21 cellular contexts compared by ENCODE assay signal in genomic region chr15:74206801-74207281, GRCh38. TPM values are rescaled to one million over a fixed set of nuclear protein-coding genes. Genes with fewer than 3 reads are reported as not detected.
DNase-seq lines count a peak whose midpoint lies in the region; ATAC-seq and TF ChIP-seq lines count a peak whose summit lies in the region.
"Had no signal": no experiment of that assay in that cellular context is flagged by ENCODE, and none has a peak within 500 bp of the region (broad histone marks: within the 10 kb centered on the region; RNA-seq: fewer than 3 reads in every experiment).

No MANE protein-coding gene starts in this region.

- no peaks in the 10 kb centered on the region for H3K36me3 ChIP-seq in OCI-LY7 (ENCODE audit: insufficient read depth, low read length)
- H3K36me3 ChIP-seq: neutrophil had no signal

- in situ Hi-C loops in ACHN (cut with HindIII; ENCODE audit: low pct_ligation_motif_present, low pct_unique_long_range_greater_than_20kb, low sequenced_read_pairs): no loop called here
- in situ Hi-C loops in astrocyte of the spinal cord (cut with HindIII; ENCODE audit: low sequenced_read_pairs): no loop called here

- H3K27ac Mint-ChIP-seq in activated CD8-positive, alpha-beta memory T cell treated with anti-CD3 and anti-CD28 coated beads, Interleukin-2, amount 10 ng/mL, durations not matched to agents 7 days and 5 days: no peak overlapping the region
- H3K27ac Mint-ChIP-seq: activated T-helper 2 cell treated with anti-CD3 and anti-CD28 coated beads, Interferon-gamma antibody, Interleukin-2, Interleukin-4, amounts not matched to agents 10 μg/mL and 5 μg/mL and 100 μg/mL, durations not matched to agents 14 hours and 24 hours and 36 hours; CD4-positive, alpha-beta memory T cell; stimulated activated naive CD8-positive, alpha-beta T cell treated with anti-CD3 and anti-CD28 coated beads, Interleukin-15, Interleukin-2, amounts not matched to agents 100 ng/mL and 50 ng/mL, for 24 hours; T-helper 2 cell treated with Interferon-gamma antibody and Interleukin-4, amounts not matched to agents 5 μg/mL and 100 μg/mL, for 36 hours had no signal

- H3K4me3 ChIP-seq in astrocyte of the spinal cord (ENCODE audit: low read depth, low read length) (no peak overlapping the region), OCI-LY7 (ENCODE audit: low read depth, low read length, poor library complexity, severe bottlenecking) (no peak overlapping the region)

- no peaks in the 10 kb centered on the region for H3K9me3 ChIP-seq in OCI-LY7 (ENCODE audit: low read length)
- H3K9me3 ChIP-seq: neutrophil had no signal

- H2AFZ ChIP-seq in OCI-LY7 (ENCODE audit: low read length): no peak overlapping the region

- peak; percentile 73 for DNase-seq in ACHN
- DNase-seq in M059J (ENCODE audit: low read depth): peak; percentile 93
- DNase-seq in astrocyte of the spinal cord (ENCODE audit: low read depth, low spot score): peak; percentile 55
- peak; percentile 20 for DNase-seq in medulla oblongata (ENCODE audit: extremely low spot score)
- no peak for DNase-seq in OCI-LY7 (ENCODE audit: low spot score)
- DNase-seq in activated CD8-positive, alpha-beta memory T cell treated with anti-CD3 and anti-CD28 coated beads, Interleukin-2, amount 10 ng/mL, durations not matched to agents 7 days and 5 days: no peak
- no peak for DNase-seq in islet precursor cell
- DNase-seq: activated CD4-positive, CD25-positive, alpha-beta regulatory T cell treated with anti-CD3 and anti-CD28 coated beads, Interleukin-2, amount 50 U/mL, for 72 hours; CD4-positive, alpha-beta memory T cell; H7; left cardiac atrium; NCI-H2029 treated with DMSO at 0.1 percent for 48 hours; NCI-H526; trophoblast cell had no signal

- intact Hi-C loops in OCI-LY7 (cut with micrococcal nuclease; ENCODE audit: unreplicated experiment): no loop called here

- H3K27ac ChIP-seq in OCI-LY7 (ENCODE audit: low read depth, low read length, poor library complexity, severe bottlenecking): no peak overlapping the region
- H3K27ac ChIP-seq: HL-60, neutrophil had no signal

- POLR2A ChIA-PET in OCI-LY7 (lab: Charles Lee): no interaction called here

- no peak overlapping the region for H3K4me3 Mint-ChIP-seq in activated CD8-positive, alpha-beta memory T cell treated with anti-CD3 and anti-CD28 coated beads, Interleukin-2, amount 10 ng/mL, durations not matched to agents 7 days and 5 days
- H3K4me3 Mint-ChIP-seq: stimulated activated naive CD8-positive, alpha-beta T cell treated with anti-CD3 and anti-CD28 coated beads, Interleukin-15, Interleukin-2, amounts not matched to agents 100 ng/mL and 50 ng/mL, for 24 hours; T-helper 2 cell treated with Interferon-gamma antibody and Interleukin-4, amounts not matched to agents 5 μg/mL and 100 μg/mL, for 36 hours had no signal

- no peaks in the 10 kb centered on the region for H3K4me1 ChIP-seq in OCI-LY7 (ENCODE audit: insufficient read depth, low read length, poor library complexity, severe bottlenecking)

- no peak overlapping the region for H3K4me2 ChIP-seq in OCI-LY7 (ENCODE audit: low read length)

- TF ChIP-seq CTCF in astrocyte of the spinal cord (IDR thresholded peaks at IDR 0.05; ENCODE audit: low read depth, low read length) (no peak), OCI-LY7 (conservative IDR thresholded peaks at IDR 0.05; ENCODE audit: low read length) (no peak)

- H3K27me3 Mint-ChIP-seq in activated CD8-positive, alpha-beta memory T cell treated with anti-CD3 and anti-CD28 coated beads, Interleukin-2, amount 10 ng/mL, durations not matched to agents 7 days and 5 days: peaks cover 48% of the 10 kb centered on the region

- no peaks in the 10 kb centered on the region for H3K9me3 Mint-ChIP-seq in activated CD8-positive, alpha-beta memory T cell treated with anti-CD3 and anti-CD28 coated beads, Interleukin-2, amount 10 ng/mL, durations not matched to agents 7 days and 5 days (ENCODE audit: low read depth)
- H3K9me3 Mint-ChIP-seq: activated T-helper 2 cell treated with anti-CD3 and anti-CD28 coated beads, Interferon-gamma antibody, Interleukin-2, Interleukin-4, amounts not matched to agents 10 μg/mL and 5 μg/mL and 100 μg/mL, durations not matched to agents 14 hours and 24 hours and 36 hours; stimulated activated naive CD8-positive, alpha-beta T cell treated with anti-CD3 and anti-CD28 coated beads, Interleukin-15, Interleukin-2, amounts not matched to agents 100 ng/mL and 50 ng/mL, for 24 hours; T-helper 2 cell treated with Interferon-gamma antibody and Interleukin-4, amounts not matched to agents 5 μg/mL and 100 μg/mL, for 36 hours had no signal

- CTCF ChIA-PET in OCI-LY7 (lab: Charles Lee; ENCODE audit: unreplicated experiment): no interaction called here
- CTCF ChIA-PET in activated CD8-positive, alpha-beta memory T cell treated with anti-CD3 and anti-CD28 coated beads, Interleukin-2, amount 10 ng/mL, durations not matched to agents 7 days and 5 days (lab: Charles Lee): no interaction called here

- no peaks in the 10 kb centered on the region for H3K9me2 ChIP-seq in OCI-LY7 (ENCODE audit: insufficient read depth, low read length)

- H4K20me1 ChIP-seq in OCI-LY7 (ENCODE audit: insufficient read depth, low read length): no peaks in the 10 kb centered on the region

- H3K36me3 Mint-ChIP-seq in activated CD8-positive, alpha-beta memory T cell treated with anti-CD3 and anti-CD28 coated beads, Interleukin-2, amount 10 ng/mL, durations not matched to agents 7 days and 5 days: no peaks in the 10 kb centered on the region
- H3K36me3 Mint-ChIP-seq: CD4-positive, alpha-beta memory T cell had no signal

- H3K79me2 ChIP-seq in OCI-LY7 (ENCODE audit: insufficient read depth, low read depth, low read length): no peaks in the 10 kb centered on the region

- no peak for ATAC-seq in GM21723 (IDR thresholded peaks at IDR 0.05; ENCODE audit: unreplicated experiment)
- ATAC-seq in activated CD8-positive, alpha-beta memory T cell treated with anti-CD3 and anti-CD28 coated beads, Interleukin-2, amount 10 ng/mL, durations not matched to agents 7 days and 5 days: no peak
- ATAC-seq: sciatic nerve had no signal

- BruUV-seq in OCI-LY7 (replicated peaks; lab: Mats Ljungman, UMichigan): no TSS peak

- no peaks in the 10 kb centered on the region for H3K4me1 Mint-ChIP-seq in activated CD8-positive, alpha-beta memory T cell treated with anti-CD3 and anti-CD28 coated beads, Interleukin-2, amount 10 ng/mL, durations not matched to agents 7 days and 5 days
- H3K4me1 Mint-ChIP-seq: CD4-positive, alpha-beta memory T cell had no signal

RNA-seq across cellular contexts. Expression of gene STRA6, which starts 4.3 kb away (rescaled TPM):
- total RNA-seq in M059J (2014; rRNA removed; shearing (Covaris generic)): 1.5 and 3.5 TPM in 2 replicates
- total RNA-seq in OCI-LY7 (2014; rRNA removed; shearing (Covaris generic)): not detected in 2 replicates
- total RNA-seq in OCI-LY7 (2022): not detected in 2 replicates
- total RNA-seq in activated CD8-positive, alpha-beta memory T cell treated with anti-CD3 and anti-CD28 coated beads, Interleukin-2, amount 10 ng/mL, durations not matched to agents 7 days and 5 days: 1 to 10 TPM in 1 of 2 experiments, not detected in 1; 1.3 TPM
- total RNA-seq: activated T-helper 2 cell treated with anti-CD3 and anti-CD28 coated beads, Interferon-gamma antibody, Interleukin-2, Interleukin-4, amounts not matched to agents 10 μg/mL and 5 μg/mL and 100 μg/mL, durations not matched to agents 14 hours and 24 hours and 36 hours; CD4-positive, alpha-beta memory T cell; left cardiac atrium had no signal

RNA-seq across cellular contexts. Expression of gene CCDC33, which starts 29.3 kb away (rescaled TPM):
- total RNA-seq in M059J (2014; rRNA removed; shearing (Covaris generic)): 0.22 TPM in 1 of 2 replicates, not detected in the other
- total RNA-seq in OCI-LY7 (2014; rRNA removed; shearing (Covaris generic)): not detected in 2 replicates
- total RNA-seq in OCI-LY7 (2022): not detected in 2 replicates
- total RNA-seq in activated CD8-positive, alpha-beta memory T cell treated with anti-CD3 and anti-CD28 coated beads, Interleukin-2, amount 10 ng/mL, durations not matched to agents 7 days and 5 days: not detected
- total RNA-seq: activated T-helper 2 cell treated with anti-CD3 and anti-CD28 coated beads, Interferon-gamma antibody, Interleukin-2, Interleukin-4, amounts not matched to agents 10 μg/mL and 5 μg/mL and 100 μg/mL, durations not matched to agents 14 hours and 24 hours and 36 hours; CD4-positive, alpha-beta memory T cell; left cardiac atrium; sciatic nerve had no signal

RNA-seq across cellular contexts. Expression of gene ISLR, which starts 33.3 kb away (rescaled TPM):
- not detected in 2 replicates for total RNA-seq in M059J (2014; rRNA removed; shearing (Covaris generic))
- not detected in 2 replicates for total RNA-seq in OCI-LY7 (2014; rRNA removed; shearing (Covaris generic))
- not detected in 2 replicates for total RNA-seq in OCI-LY7 (2022)
- not detected for total RNA-seq in activated CD8-positive, alpha-beta memory T cell treated with anti-CD3 and anti-CD28 coated beads, Interleukin-2, amount 10 ng/mL, durations not matched to agents 7 days and 5 days
- total RNA-seq: activated T-helper 2 cell treated with anti-CD3 and anti-CD28 coated beads, Interferon-gamma antibody, Interleukin-2, Interleukin-4, amounts not matched to agents 10 μg/mL and 5 μg/mL and 100 μg/mL, durations not matched to agents 14 hours and 24 hours and 36 hours; CD4-positive, alpha-beta memory T cell had no signal

Comparison
In these comparisons a context has a peak if more than half of its experiments do, and no peak if none do; other contexts are left out.
1. DNase-seq: peak in ACHN (single experiment), M059J (single experiment), astrocyte of the spinal cord (single experiment) and medulla oblongata (single experiment); none in OCI-LY7 (single experiment), activated CD8-positive, alpha-beta memory T cell treated with anti-CD3 and anti-CD28 coated beads, Interleukin-2, amount 10 ng/mL, durations not matched to agents 7 days and 5 days (single experiment) and islet precursor cell (single experiment).